In the genomic region with DNA sequence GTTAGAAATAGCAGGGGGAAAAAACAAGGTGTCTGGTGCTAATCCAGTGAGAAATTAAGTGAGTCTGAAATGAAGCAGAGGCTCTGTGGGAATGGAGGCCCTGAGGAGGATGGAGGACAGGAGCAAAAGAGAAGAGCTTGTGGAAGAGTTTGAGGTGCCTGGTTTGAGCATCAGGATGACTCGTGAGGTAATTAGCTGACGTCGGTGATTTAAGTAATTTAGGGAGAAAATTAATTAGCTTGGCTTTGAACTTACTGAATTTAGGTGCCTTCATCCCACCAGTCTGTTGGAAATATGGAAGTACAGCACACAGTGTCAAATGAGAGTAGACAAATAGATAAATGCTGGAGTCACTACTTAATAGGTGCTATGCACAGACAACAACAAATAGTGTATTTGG, we compare ENCODE assay signal across 1 cellular context.
TF ChIP-seq lines count a peak whose summit lies in the region.

No MANE protein-coding gene starts in this region.

TF ChIP-seq in HepG2, 621 proteins besides CTCF, POLR2A, EP300 and RAD21 (continued from another document):
- TF ChIP-seq BCLAF1 (IDR thresholded peaks at IDR 0.05) (no peak), KAT8 (CRISPR knock-in tag; IDR thresholded peaks at IDR 0.05) (no peak), MAFF (IDR thresholded peaks at IDR 0.05; ENCODE audit: low read depth, low read length) (peak; percentile 84)
